ENCODE assay signal across 10 cellular contexts in genomic region chr4:177573487-177573886, GRCh38.
DNase-seq lines count a peak whose midpoint lies in the region; ATAC-seq and TF ChIP-seq lines count a peak whose summit lies in the region.
"Had no signal": no experiment of that assay in that cellular context is flagged by ENCODE, and none has a peak within 500 bp of the region (broad histone marks: within the 10 kb centered on the region; RNA-seq: fewer than 3 reads in every experiment).

No MANE protein-coding gene starts in this region.

- H3K36me3 ChIP-seq in stomach: no peaks in the 10 kb centered on the region

- H3K4me1 ChIP-seq in stomach: peaks cover 0 to 7% (median 0%) of the 10 kb centered on the region in 4 donors

- DNase-seq in ACHN: peak; percentile 66
- peak; percentile 79 for DNase-seq in HS-5 (ENCODE audit: low read depth)
- DNase-seq in fibroblast of the aortic adventitia (ENCODE audit: low read depth): peak; percentile 65
- no peak for DNase-seq in stomach
- DNase-seq in NAMALWA (ENCODE audit: low spot score): no peak
- DNase-seq in activated naive CD4-positive, alpha-beta T cell (lab: John Stamatoyannopoulos, UW): no peak
- DNase-seq: activated CD8-positive, alpha-beta T cell treated with anti-CD3 and anti-CD28 coated beads, Interleukin-2, amount 10 ng/mL, durations not matched to agents 7 days and 5 days; NCI-H1092 treated with DMSO at 0.1 percent for 48 hours had no signal

- H3K9me3 ChIP-seq in stomach: no peaks in the 10 kb centered on the region

- ATAC-seq in SK-N-SH treated with all-trans-retinoic acid at 6 μM for 48 hours (peak; percentile 84), GM18909 (IDR thresholded peaks at IDR 0.05; ENCODE audit: poor library complexity, unreplicated experiment) (no peak)
- ATAC-seq: activated CD8-positive, alpha-beta T cell treated with anti-CD3 and anti-CD28 coated beads, Interleukin-2, amount 10 ng/mL, durations not matched to agents 7 days and 5 days had no signal

- TF ChIP-seq POLR2A in stomach (IDR thresholded peaks at IDR 0.05): no peak

- in situ Hi-C loops in ACHN (cut with HindIII; ENCODE audit: low pct_ligation_motif_present, low pct_unique_long_range_greater_than_20kb, low sequenced_read_pairs): no loop called here

- WGBS in stomach, 5 donors: 86 to 96% (median 93%) methylated on average over 2 of the region's 2 CpGs

- intact Hi-C loops in stomach (cut with DNase I; ENCODE audit: low total_unique reads): no loop called here

- H3K27me3 ChIP-seq in stomach: no peaks in the 10 kb centered on the region

- H3K4me3 ChIP-seq in fibroblast of the aortic adventitia (ENCODE audit: low read depth, low read length) (no peak overlapping the region), stomach (no peak overlapping the region)

- TF ChIP-seq CTCF in fibroblast of the aortic adventitia (IDR thresholded peaks at IDR 0.05; ENCODE audit: insufficient read depth, low read length): no peak
- no peak for TF ChIP-seq CTCF in stomach (IDR thresholded peaks at IDR 0.05)

- no peak overlapping the region for H3K27ac ChIP-seq in stomach

- no peak for TF ChIP-seq EP300 in stomach (IDR thresholded peaks at IDR 0.05)

TF ChIP-seq in SK-N-SH treated with all-trans-retinoic acid at 6 μM for 48 hours, 23 proteins besides CTCF, POLR2A, EP300 and RAD21:
- TF ChIP-seq SNAI2 (CRISPR knock-in tag; IDR thresholded peaks at IDR 0.05): no peak
- TF ChIP-seq TCF4 (CRISPR knock-in tag; IDR thresholded peaks at IDR 0.05; ENCODE audit: borderline replicate concordance): no peak
- TF ChIP-seq PPARA (CRISPR knock-in tag; IDR thresholded peaks at IDR 0.05; ENCODE audit: borderline replicate concordance): no peak
- no peak for TF ChIP-seq ARNTL (CRISPR knock-in tag; IDR thresholded peaks at IDR 0.05; ENCODE audit: borderline replicate concordance, low read depth)
- TF ChIP-seq TOX (CRISPR knock-in tag; IDR thresholded peaks at IDR 0.05; ENCODE audit: borderline replicate concordance): no peak; the same call in 1 of the 2 replicates
- TF ChIP-seq BACH2 (CRISPR knock-in tag; IDR thresholded peaks at IDR 0.05; ENCODE audit: borderline replicate concordance): no peak
- TF ChIP-seq ZC3H10 (CRISPR knock-in tag; IDR thresholded peaks at IDR 0.05): no peak
- TF ChIP-seq, protein P1, sequence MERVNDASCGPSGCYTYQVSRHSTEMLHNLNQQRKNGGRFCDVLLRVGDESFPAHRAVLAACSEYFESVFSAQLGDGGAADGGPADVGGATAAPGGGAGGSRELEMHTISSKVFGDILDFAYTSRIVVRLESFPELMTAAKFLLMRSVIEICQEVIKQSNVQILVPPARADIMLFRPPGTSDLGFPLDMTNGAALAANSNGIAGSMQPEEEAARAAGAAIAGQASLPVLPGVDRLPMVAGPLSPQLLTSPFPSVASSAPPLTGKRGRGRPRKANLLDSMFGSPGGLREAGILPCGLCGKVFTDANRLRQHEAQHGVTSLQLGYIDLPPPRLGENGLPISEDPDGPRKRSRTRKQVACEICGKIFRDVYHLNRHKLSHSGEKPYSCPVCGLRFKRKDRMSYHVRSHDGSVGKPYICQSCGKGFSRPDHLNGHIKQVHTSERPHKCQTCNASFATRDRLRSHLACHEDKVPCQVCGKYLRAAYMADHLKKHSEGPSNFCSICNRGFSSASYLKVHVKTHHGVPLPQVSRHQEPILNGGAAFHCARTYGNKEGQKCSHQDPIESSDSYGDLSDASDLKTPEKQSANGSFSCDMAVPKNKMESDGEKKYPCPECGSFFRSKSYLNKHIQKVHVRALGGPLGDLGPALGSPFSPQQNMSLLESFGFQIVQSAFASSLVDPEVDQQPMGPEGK (CRISPR knock-in tag; IDR thresholded peaks at IDR 0.05; ENCODE audit: borderline replicate concordance): no peak
- TF ChIP-seq POU6F1 (CRISPR knock-in tag; IDR thresholded peaks at IDR 0.05; ENCODE audit: borderline replicate concordance, low read depth): no peak
- TF ChIP-seq ZFP30 (CRISPR knock-in tag; IDR thresholded peaks at IDR 0.05): no peak
- no peak for TF ChIP-seq ZNF8 (CRISPR knock-in tag; IDR thresholded peaks at IDR 0.05)

Comparison
In these comparisons a context has a peak if more than half of its experiments do, and no peak if none do; other contexts are left out.
1. DNase-seq: peak in ACHN (single experiment), HS-5 (single experiment) and fibroblast of the aortic adventitia (single experiment); none in stomach (single experiment), NAMALWA (single experiment) and activated naive CD4-positive, alpha-beta T cell (0 of 4).